21 cellular contexts compared by ENCODE assay signal in genomic region chr3:123668906-123669305, GRCh38.
DNase-seq lines count a peak whose midpoint lies in the region; ATAC-seq and TF ChIP-seq lines count a peak whose summit lies in the region.
"Had no signal": no experiment of that assay in that cellular context is flagged by ENCODE, and none has a peak within 500 bp of the region (broad histone marks: within the 10 kb centered on the region; RNA-seq: fewer than 3 reads in every experiment).

No MANE protein-coding gene starts in this region.

- intact Hi-C loops in esophagus squamous epithelium (cut with DNase I), result no loop called here
- intact Hi-C loops in uterus (cut with DNase I; ENCODE audit: low total_unique reads), result no loop called here

- DNase-seq in HK-2 (ENCODE audit: unreplicated experiment) (peak; percentile 46), esophagus squamous epithelium (lab: John Stamatoyannopoulos, UW) (no peak), uterus (no peak), SKM-1 (lab: John Stamatoyannopoulos, UW; ENCODE audit: unreplicated experiment) (no peak), retina (no peak)
- DNase-seq: CD8-positive, alpha-beta T cell; DMS53; EL; NCI-H1105; NCI-H2081; NCI-H748 treated with DMSO at 0.1 percent for 48 hours; NK-92 treated with Interleukin-12 subunit alpha and Interleukin-12 subunit beta, amount 100 ng/mL, for 24 hours; Peyer's patch; Right ventricle myocardium superior had no signal

- ATAC-seq in HG03469 (IDR thresholded peaks at IDR 0.05; ENCODE audit: unreplicated experiment), result no peak
- ATAC-seq: A549; CD8-positive, alpha-beta T cell; GM12878; GM23338; HCT116; K562 had no signal

- H3K27me3 ChIP-seq in esophagus squamous epithelium (no peaks in the 10 kb centered on the region), rectal smooth muscle tissue (ENCODE audit: control insufficient read depth, insufficient read depth, low read length) (no peaks in the 10 kb centered on the region), uterus (no peaks in the 10 kb centered on the region)
- H3K27me3 ChIP-seq: Peyer's patch had no signal

- no peak overlapping the region for H3K9ac ChIP-seq in rectal smooth muscle tissue (ENCODE audit: low read length)

- TF ChIP-seq POLR2A in esophagus squamous epithelium (IDR thresholded peaks at IDR 0.05) (no peak), uterus (IDR thresholded peaks at IDR 0.05) (no peak)

- TF ChIP-seq CTCF in esophagus squamous epithelium (IDR thresholded peaks at IDR 0.05), result no peak
- no peak for TF ChIP-seq CTCF in uterus (IDR thresholded peaks at IDR 0.05)

- H3K4me1 ChIP-seq in esophagus squamous epithelium (peaks cover 0 to 31% (median 8%) of the 10 kb centered on the region in 3 donors), rectal smooth muscle tissue (ENCODE audit: control insufficient read depth, insufficient read depth, low read length) (peaks cover 39% of the 10 kb centered on the region), uterus (peaks cover 3 to 6% of the 10 kb centered on the region in 2 donors)
- H3K4me1 ChIP-seq: A549, Peyer's patch had no signal

- H3K4me3 ChIP-seq in esophagus squamous epithelium (no peak overlapping the region), rectal smooth muscle tissue (ENCODE audit: low read length) (no peak overlapping the region), uterus (no peak overlapping the region)
- H3K4me3 ChIP-seq: A549, GM12878, GM23338, K562, Peyer's patch had no signal

- H3K9me3 ChIP-seq in esophagus squamous epithelium, result no peaks in the 10 kb centered on the region
- H3K9me3 ChIP-seq in uterus, result no peaks in the 10 kb centered on the region
- H3K9me3 ChIP-seq: A549, Peyer's patch had no signal

- H3K36me3 ChIP-seq in esophagus squamous epithelium (peaks cover 0 to 18% (median 0%) of the 10 kb centered on the region in 3 donors), rectal smooth muscle tissue (ENCODE audit: control insufficient read depth, insufficient read depth, low read length) (peaks cover 14% of the 10 kb centered on the region), uterus (no peaks in the 10 kb centered on the region)

- WGBS in esophagus squamous epithelium, 2 donors, result 42 to 83% methylated on average over 2 to 8 of the region's 8 CpGs

- H3K27ac ChIP-seq in esophagus squamous epithelium (peak overlapping the region in 3 of 4 donors; percentile 11 to 77 (median 59)), rectal smooth muscle tissue (ENCODE audit: low read depth, low read length) (peak overlapping the region; percentile 41), uterus (peak overlapping the region; percentile 48 to 96)
- H3K27ac ChIP-seq: A549 had no signal
